ENCODE assay signal across 8 cellular contexts in genomic region chr16:592518-593306, GRCh38. TPM values are rescaled to one million over a fixed set of nuclear protein-coding genes. Genes with fewer than 3 reads are reported as not detected.
DNase-seq lines count a peak whose midpoint lies in the region; ATAC-seq and TF ChIP-seq lines count a peak whose summit lies in the region.

No MANE protein-coding gene starts in this region.

- H3K27ac Mint-ChIP-seq in natural killer cell treated with Interleukin-12 subunit alpha and Interleukin-12 subunit beta and Interleukin-15 and Interleukin-18, amount 100 ng/mL, for 72 hours = peak overlapping the region; percentile 29 to 47
- H3K27ac Mint-ChIP-seq in natural killer cell = peak overlapping the region in 1 of 2 donors; percentile 36
- H3K27ac Mint-ChIP-seq in T-helper 17 cell = peak overlapping the region; percentile 93
- no peak overlapping the region for H3K27ac Mint-ChIP-seq in HFFc6

- TF ChIP-seq RAD21 in liver (IDR thresholded peaks at IDR 0.05) = no peak

- H3K9me3 ChIP-seq in T-helper 17 cell (ENCODE audit: control insufficient read depth, low read length, poor library complexity, severe bottlenecking) = no peaks in the 10 kb centered on the region
- H3K9me3 ChIP-seq in liver (ENCODE audit: control insufficient read depth in 4 of 4, low read length in 3 of 4) = no peaks in the 10 kb centered on the region
- H3K9me3 ChIP-seq in aorta (ENCODE audit: control insufficient read depth, low read length) = no peaks in the 10 kb centered on the region

- H3K27me3 Mint-ChIP-seq in natural killer cell treated with Interleukin-12 subunit alpha and Interleukin-12 subunit beta and Interleukin-15 and Interleukin-18, amount 100 ng/mL, for 72 hours = no peaks in the 10 kb centered on the region
- H3K27me3 Mint-ChIP-seq in natural killer cell (ENCODE audit: low read depth in 2 of 2) (no peaks in the 10 kb centered on the region), T-helper 17 cell (no peaks in the 10 kb centered on the region), HFFc6 (ENCODE audit: insufficient read depth) (peaks cover 5% of the 10 kb centered on the region)

- no peak overlapping the region for H3K9ac ChIP-seq in liver (ENCODE audit: low read depth in 1 of 2, low read length in 2 of 2)

- no peak for ATAC-seq in natural killer cell treated with Interleukin-12 subunit alpha and Interleukin-12 subunit beta and Interleukin-15 and Interleukin-18, amount 100 ng/mL, for 72 hours
- no peak for ATAC-seq in natural killer cell
- ATAC-seq in T-helper 17 cell = no peak
- ATAC-seq in aorta (ENCODE audit: low FRiP score) = no peak
- no peak for ATAC-seq in GM21447 (IDR thresholded peaks at IDR 0.05; ENCODE audit: unreplicated experiment)

- H3K4me3 ChIP-seq in liver (ENCODE audit: low read depth in 1 of 3, low read length in 3 of 3) (no peak overlapping the region), aorta (ENCODE audit: low read length in 2 of 2) (no peak overlapping the region)

- 43% methylated on average over 24 of the region's 24 CpGs for WGBS in liver
- WGBS in aorta, 2 donors = 78 to 83% methylated on average over 24 of the region's 24 CpGs

- no peaks in the 10 kb centered on the region for H3K36me3 Mint-ChIP-seq in natural killer cell treated with Interleukin-12 subunit alpha and Interleukin-12 subunit beta and Interleukin-15 and Interleukin-18, amount 100 ng/mL, for 72 hours
- H3K36me3 Mint-ChIP-seq in natural killer cell (no peaks in the 10 kb centered on the region), T-helper 17 cell (ENCODE audit: low read depth) (peaks cover 3% of the 10 kb centered on the region), HFFc6 (ENCODE audit: low read depth) (peaks cover 9% of the 10 kb centered on the region)

- H3K27me3 ChIP-seq in liver (ENCODE audit: control insufficient read depth in 4 of 4, insufficient read depth in 4 of 4, low read length in 3 of 4) (no peaks in the 10 kb centered on the region), aorta (ENCODE audit: control insufficient read depth in 1 of 2, insufficient read depth in 2 of 2, low read length in 1 of 2) (no peaks in the 10 kb centered on the region)

- H3K27ac ChIP-seq in liver (ENCODE audit: low read depth in 1 of 2, low read length in 2 of 2) (peak overlapping the region; percentile 81 to 88), aorta (ENCODE audit: low read depth in 1 of 2, low read length in 2 of 2) (no peak overlapping the region)

- peaks cover 33 to 43% of the 10 kb centered on the region in 2 donors for H3K4me1 Mint-ChIP-seq in natural killer cell treated with Interleukin-12 subunit alpha and Interleukin-12 subunit beta and Interleukin-15 and Interleukin-18, amount 100 ng/mL, for 72 hours (ENCODE audit: low read depth in 2 of 2)
- H3K4me1 Mint-ChIP-seq in natural killer cell (peaks cover 17 to 61% of the 10 kb centered on the region in 2 donors), T-helper 17 cell (peaks cover 36% of the 10 kb centered on the region), HFFc6 (ENCODE audit: low read depth) (peaks cover 19% of the 10 kb centered on the region)

- no peak for DNase-seq in natural killer cell treated with Interleukin-12 subunit alpha and Interleukin-12 subunit beta and Interleukin-15 and Interleukin-18, amount 100 ng/mL, for 72 hours (ENCODE audit: low spot score)
- DNase-seq in natural killer cell = no peak
- DNase-seq in T-helper 17 cell = no peak
- DNase-seq in aorta = peak; percentile 61 to 75
- no peak for DNase-seq in stimulated activated CD4-positive, alpha-beta T cell treated with anti-CD3 and anti-CD28 coated beads, Interleukin-12 subunit alpha, Interleukin-12 subunit beta, amount 100 ng/mL, for 4 hours
- no peak for DNase-seq in HFFc6

- H3K4me3 Mint-ChIP-seq in natural killer cell treated with Interleukin-12 subunit alpha and Interleukin-12 subunit beta and Interleukin-15 and Interleukin-18, amount 100 ng/mL, for 72 hours = peak overlapping the region; percentile 15
- H3K4me3 Mint-ChIP-seq in natural killer cell (no peak overlapping the region), T-helper 17 cell (no peak overlapping the region), HFFc6 (no peak overlapping the region)

- intact Hi-C loops in natural killer cell (cut with micrococcal nuclease) (no loop called here), aorta (cut with DNase I) (no loop called here)

- TF ChIP-seq CTCF in natural killer cell (IDR thresholded peaks at IDR 0.05) (no peak), liver (IDR thresholded peaks at IDR 0.05; ENCODE audit: low read depth, low read length, missing input control) (no peak), HFFc6 (IDR thresholded peaks at IDR 0.05) (no peak)

- H3K4me1 ChIP-seq in liver (ENCODE audit: control insufficient read depth in 4 of 4, insufficient read depth in 4 of 4, low read length in 3 of 4) (peaks cover 22 to 73% (median 60%) of the 10 kb centered on the region in 4 donors), aorta (ENCODE audit: control insufficient read depth in 1 of 2, insufficient read depth in 2 of 2, low read length in 2 of 2) (no peaks in the 10 kb centered on the region)

- no peaks in the 10 kb centered on the region for H3K9me3 Mint-ChIP-seq in natural killer cell treated with Interleukin-12 subunit alpha and Interleukin-12 subunit beta and Interleukin-15 and Interleukin-18, amount 100 ng/mL, for 72 hours
- no peaks in the 10 kb centered on the region for H3K9me3 Mint-ChIP-seq in natural killer cell
- H3K9me3 Mint-ChIP-seq in HFFc6 = no peaks in the 10 kb centered on the region

- no peaks in the 10 kb centered on the region for H3K36me3 ChIP-seq in liver (ENCODE audit: control insufficient read depth in 4 of 4, insufficient read depth in 3 of 4, low read depth in 1 of 4, low read length in 3 of 4)
- no peaks in the 10 kb centered on the region for H3K36me3 ChIP-seq in aorta (ENCODE audit: control insufficient read depth in 1 of 2, insufficient read depth in 2 of 2, low read length in 1 of 2)

TF ChIP-seq in liver, 16 proteins besides CTCF, POLR2A, EP300 and RAD21 (continues in another document):
- TF ChIP-seq GABPA (IDR thresholded peaks at IDR 0.05 in 1 of 2, conservative IDR thresholded peaks at IDR 0.05 in 1 of 2) (peak in 1 of 2 donors; percentile 35), NR2F2 (IDR thresholded peaks at IDR 0.05) (no peak)

RNA-seq across cellular contexts. Expression of gene RAB40C, which starts 2.8 kb away (rescaled TPM):
- 10 to 100 TPM; 16.7 to 18.7 TPM for total RNA-seq in natural killer cell treated with Interleukin-12 subunit alpha and Interleukin-12 subunit beta and Interleukin-15 and Interleukin-18, amount 100 ng/mL, for 72 hours
- 10 to 100 TPM; 12.7 to 20.8 (median 20.0) TPM for total RNA-seq in natural killer cell
- 10 to 100 TPM; 10.6 to 11.6 TPM for total RNA-seq in T-helper 17 cell
- 10 to 100 TPM in 1 of 2 donors, 1 to 10 TPM in 1; 7.7 to 11.0 TPM for total RNA-seq in liver
- 10 to 100 TPM in 1 of 2 donors, 1 to 10 TPM in 1; 6.1 to 10.7 TPM for polyA plus RNA-seq in liver
- 10 to 100 TPM; 17.9 to 19.6 TPM for total RNA-seq in aorta
- 10 to 100 TPM in 1 of 2 donors, 1 to 10 TPM in 1; 9.5 to 40.7 TPM for polyA plus RNA-seq in aorta
- total RNA-seq in HFFc6 (2021; fragmentation: NEBNext Ultra II Directional; extraction: Animal tissue kit (Norgen Biotek cat#: 25700)) = 10 to 100 TPM; 11.3 to 14.8 (median 12.2) TPM

RNA-seq across cellular contexts. Expression of gene PIGQ, which starts 22.9 kb away (rescaled TPM):
- 10 to 100 TPM; 27.6 to 60.9 TPM for total RNA-seq in natural killer cell treated with Interleukin-12 subunit alpha and Interleukin-12 subunit beta and Interleukin-15 and Interleukin-18, amount 100 ng/mL, for 72 hours
- total RNA-seq in natural killer cell = 10 to 100 TPM; 27.6 to 40.5 (median 37.0) TPM
- total RNA-seq in T-helper 17 cell = 10 to 100 TPM; 25.6 to 32.4 TPM
- total RNA-seq in liver = 100 to 1,000 TPM in 1 of 2 donors, 10 to 100 TPM in 1; 16.8 to 144 TPM
- 10 to 100 TPM; 18.9 to 22.4 TPM for polyA plus RNA-seq in liver
- 10 to 100 TPM; 25.8 to 38.5 TPM for total RNA-seq in aorta
- polyA plus RNA-seq in aorta = 10 to 100 TPM; 10.8 to 92.2 TPM
- 10 to 100 TPM; 30.4 to 39.5 (median 35.4) TPM for total RNA-seq in HFFc6 (2021; fragmentation: NEBNext Ultra II Directional; extraction: Animal tissue kit (Norgen Biotek cat#: 25700))

RNA-seq across cellular contexts. Expression of gene NHLRC4, which starts 25.9 kb away (rescaled TPM):
- total RNA-seq in natural killer cell treated with Interleukin-12 subunit alpha and Interleukin-12 subunit beta and Interleukin-15 and Interleukin-18, amount 100 ng/mL, for 72 hours = under 1 TPM; 0.33 to 0.48 TPM
- under 1 TPM; 0.28 to 0.75 (median 0.35) TPM for total RNA-seq in natural killer cell
- total RNA-seq in T-helper 17 cell = 1 to 10 TPM in 1 of 2 donors, under 1 TPM in 1; 0.86 to 1.4 TPM
- total RNA-seq in liver = 1 to 10 TPM in 1 of 2 donors, under 1 TPM in 1; 0.25 to 7.0 TPM
- polyA plus RNA-seq in liver = under 1 TPM in 1 of 2 donors, not detected in 1; 0.17 TPM
- total RNA-seq in aorta = 1 to 10 TPM in 1 of 2 donors, under 1 TPM in 1; 0.52 to 2.2 TPM
- 1 to 10 TPM in 1 of 2 donors, under 1 TPM in 1; 0.25 to 2.6 TPM for polyA plus RNA-seq in aorta
- under 1 TPM in 5 of 6 experiments, not detected in 1; 0.24 to 0.58 (median 0.28) TPM for total RNA-seq in HFFc6 (2021; fragmentation: NEBNext Ultra II Directional; extraction: Animal tissue kit (Norgen Biotek cat#: 25700))

RNA-seq across cellular contexts. Expression of gene PRR35, which starts 32.5 kb away (rescaled TPM):
- total RNA-seq in natural killer cell treated with Interleukin-12 subunit alpha and Interleukin-12 subunit beta and Interleukin-15 and Interleukin-18, amount 100 ng/mL, for 72 hours = under 1 TPM; 0.12 to 0.64 TPM
- total RNA-seq in natural killer cell (under 1 TPM in 1 of 3 donors, not detected in 2; 0.20 TPM), T-helper 17 cell (not detected), liver (not detected), aorta (not detected)
- polyA plus RNA-seq in liver (not detected), aorta (under 1 TPM in 1 of 2 donors, not detected in 1; 0.05 TPM)
- total RNA-seq in HFFc6 (2021; fragmentation: NEBNext Ultra II Directional; extraction: Animal tissue kit (Norgen Biotek cat#: 25700)) = not detected

RNA-seq across cellular contexts. Expression of gene WFIKKN1, which starts 38.1 kb away (rescaled TPM):
- 1 to 10 TPM in 1 of 2 donors, under 1 TPM in 1; 0.75 to 1.1 TPM for total RNA-seq in natural killer cell treated with Interleukin-12 subunit alpha and Interleukin-12 subunit beta and Interleukin-15 and Interleukin-18, amount 100 ng/mL, for 72 hours
- total RNA-seq in natural killer cell = 1 to 10 TPM in 1 of 3 donors, under 1 TPM in 2; 0.60 to 1.7 (median 0.75) TPM
- under 1 TPM; 0.10 to 0.18 TPM for total RNA-seq in T-helper 17 cell
- 1 to 10 TPM in 1 of 2 donors, under 1 TPM in 1; 0.67 to 1.2 TPM for total RNA-seq in liver
- polyA plus RNA-seq in liver = under 1 TPM; 0.19 to 0.24 TPM
- total RNA-seq in aorta = 1 to 10 TPM in 1 of 2 donors, under 1 TPM in 1; 0.33 to 1.0 TPM
- 1 to 10 TPM in 1 of 2 donors, under 1 TPM in 1; 0.63 to 2.2 TPM for polyA plus RNA-seq in aorta
- total RNA-seq in HFFc6 (2021; fragmentation: NEBNext Ultra II Directional; extraction: Animal tissue kit (Norgen Biotek cat#: 25700)) = under 1 TPM in 2 of 6 experiments, not detected in 4; 0.02 to 0.14 TPM

Comparison
In these comparisons a context has a peak if more than half of its experiments do, and no peak if none do; other contexts are left out.
1. DNase-seq: peak in aorta (2 of 2); none in natural killer cell treated with Interleukin-12 subunit alpha and Interleukin-12 subunit beta and Interleukin-15 and Interleukin-18, amount 100 ng/mL, for 72 hours (single experiment), natural killer cell (single experiment), T-helper 17 cell (0 of 3), stimulated activated CD4-positive, alpha-beta T cell treated with anti-CD3 and anti-CD28 coated beads, Interleukin-12 subunit alpha, Interleukin-12 subunit beta, amount 100 ng/mL, for 4 hours (single experiment) and HFFc6 (single experiment).
2. H3K27ac ChIP-seq: peak in liver (2 of 2); none in aorta (0 of 2).